ENCODE assay signal across 1 cellular context in genomic region chr2:239818531-239819011, GRCh38.
TF ChIP-seq lines count a peak whose summit lies in the region.

No MANE protein-coding gene starts in this region.

TF ChIP-seq in SK-N-SH, 30 proteins besides CTCF, POLR2A, EP300 and RAD21 (continued from another document):
- TF ChIP-seq USF2 (IDR thresholded peaks at IDR 0.05; ENCODE audit: borderline replicate concordance, low read depth, low read length), result no peak
